8 cellular contexts compared by ENCODE assay signal in genomic region chr1:1200876-1201810, GRCh38. TPM values are rescaled to one million over a fixed set of nuclear protein-coding genes. Genes with fewer than 3 reads are reported as not detected.
A peak's percentile ranks its signal among the peaks of the same experiment; 100 is the strongest.
DNase-seq lines count a peak whose midpoint lies in the region; ATAC-seq and TF ChIP-seq lines count a peak whose summit lies in the region.

No MANE protein-coding gene starts in this region.

- H3K27me3 ChIP-seq in A673 (replicated peaks; ENCODE audit: insufficient read depth, low read depth, low read length, poor library complexity), result no peaks in the 10 kb centered on the region
- H3K27me3 ChIP-seq in SJCRH30, result peaks cover 6% of the 10 kb centered on the region
- no peaks in the 10 kb centered on the region for H3K27me3 ChIP-seq in right cardiac atrium (ENCODE audit: control insufficient read depth, insufficient read depth)

- H3K9me3 ChIP-seq in A673 (ENCODE audit: low read depth, low read length, poor library complexity, severe bottlenecking) (no peaks in the 10 kb centered on the region), SJCRH30 (replicated peaks) (no peaks in the 10 kb centered on the region), right cardiac atrium (ENCODE audit: control insufficient read depth, low read length) (no peaks in the 10 kb centered on the region)

- H3K4me1 ChIP-seq in A673 (ENCODE audit: insufficient read depth, low read length, poor library complexity, severe bottlenecking), result no peaks in the 10 kb centered on the region
- H3K4me1 ChIP-seq in SJCRH30, result peaks cover 30% of the 10 kb centered on the region
- H3K4me1 ChIP-seq in right cardiac atrium (ENCODE audit: control insufficient read depth, insufficient read depth, low read length), result no peaks in the 10 kb centered on the region

- peak overlapping the region; percentile 32 for H3K27ac ChIP-seq in A673 (ENCODE audit: low read depth, low read length, poor library complexity, severe bottlenecking)
- H3K27ac ChIP-seq in SJCRH30, result no peak overlapping the region
- H3K27ac ChIP-seq in right cardiac atrium (ENCODE audit: low read length), result no peak overlapping the region

- no peaks in the 10 kb centered on the region for H3K36me3 ChIP-seq in A673 (ENCODE audit: insufficient read depth, low read length, poor library complexity, severe bottlenecking)
- no peaks in the 10 kb centered on the region for H3K36me3 ChIP-seq in SJCRH30

- peak; percentile 37 for ATAC-seq in GM21825 (IDR thresholded peaks at IDR 0.05; ENCODE audit: unreplicated experiment)
- ATAC-seq in right cardiac atrium, result peak; percentile 30 to 58
- ATAC-seq in GM21390 (IDR thresholded peaks at IDR 0.05; ENCODE audit: unreplicated experiment), result no peak

- POLR2A ChIA-PET in A673 (lab: Charles Lee; ENCODE audit: low non-redundant PET), result no interaction called here

- CTCF ChIA-PET in A673 (lab: Charles Lee), result no interaction called here

- no TSS peak for BruUV-seq in A673 (replicated peaks; lab: Mats Ljungman, UMichigan)

- intact Hi-C loops in A673 (cut with micrococcal nuclease; ENCODE audit: unreplicated experiment), result no loop called here
- intact Hi-C loops in right cardiac atrium (cut with DNase I), result no loop called here

- peak; percentile 57 for DNase-seq in A673 (ENCODE audit: low spot score)
- peak; percentile 56 to 59 for DNase-seq in SJCRH30
- peak; percentile 94 for DNase-seq in activated naive CD4-positive, alpha-beta T cell treated with Interleukin-2 at 50 U/mL for 16 hours
- peak; percentile 61 to 82 (median 80) for DNase-seq in right cardiac atrium
- peak; percentile 94 for DNase-seq in stimulated activated CD4-positive, alpha-beta T cell treated with anti-CD3 and anti-CD28 coated beads, Interleukin-12 subunit alpha, Interleukin-12 subunit beta, amount 100 ng/mL, for 4 hours
- no peak for DNase-seq in NCI-H524 treated with DMSO at 0.1 percent for 48 hours (lab: John Stamatoyannopoulos, UW)

- TF ChIP-seq CTCF in A673 (conservative IDR thresholded peaks at IDR 0.05; ENCODE audit: low read depth, low read length), result no peak

- H3K4me3 ChIP-seq in A673 (ENCODE audit: low read depth, low read length, poor library complexity, severe bottlenecking), result peak overlapping the region; percentile 48
- peak overlapping the region; percentile 59 for H3K4me3 ChIP-seq in SJCRH30
- H3K4me3 ChIP-seq in right cardiac atrium (ENCODE audit: low read length), result peak overlapping the region; percentile 54

- WGBS in right cardiac atrium, result 1% methylated on average over 109 of the region's 109 CpGs

RNA-seq across cellular contexts. Expression of gene TNFRSF18, which starts 5.2 kb away (rescaled TPM):
- total RNA-seq in A673 (2021) (0.77 and 1.1 TPM in 2 replicates), right cardiac atrium (under 1 TPM in 1 of 4 donors, not detected in 3; 0.38 TPM)
- 0.33 and 0.93 TPM in 2 replicates for total RNA-seq in SJCRH30 (2014; rRNA removed; shearing (Covaris generic))
- 0.14 TPM for polyA plus RNA-seq in right cardiac atrium

RNA-seq across cellular contexts. Expression of gene TNFRSF4, which starts 12.8 kb away (rescaled TPM):
- total RNA-seq in A673 (2021) (0.80 and 1.5 TPM in 2 replicates), right cardiac atrium (1 to 10 TPM; 1.0 to 2.0 (median 1.2) TPM)
- total RNA-seq in SJCRH30 (2014; rRNA removed; shearing (Covaris generic)), result 2.8 and 4.7 TPM in 2 replicates
- polyA plus RNA-seq in right cardiac atrium, result 2.3 TPM

RNA-seq across cellular contexts. Expression of gene TTLL10, which starts 27.5 kb away (rescaled TPM):
- total RNA-seq in A673 (2021) (not detected in 2 replicates), right cardiac atrium (not detected)
- total RNA-seq in SJCRH30 (2014; rRNA removed; shearing (Covaris generic)), result 0.42 and 0.73 TPM in 2 replicates
- 0.09 TPM for polyA plus RNA-seq in right cardiac atrium

RNA-seq across cellular contexts. Expression of gene SDF4, which starts 30.7 kb away (rescaled TPM):
- total RNA-seq in A673 (2021) (121 and 133 TPM in 2 replicates), right cardiac atrium (100 to 1,000 TPM; 156 to 215 (median 168) TPM)
- total RNA-seq in SJCRH30 (2014; rRNA removed; shearing (Covaris generic)), result 86.7 and 87.1 TPM in 2 replicates
- 165 TPM for polyA plus RNA-seq in right cardiac atrium

RNA-seq across cellular contexts. Expression of gene B3GALT6, which starts 30.9 kb away (rescaled TPM):
- 41.3 and 41.8 TPM in 2 replicates for total RNA-seq in A673 (2021)
- 32.4 and 33.4 TPM in 2 replicates for total RNA-seq in SJCRH30 (2014; rRNA removed; shearing (Covaris generic))
- total RNA-seq in right cardiac atrium, result 10 to 100 TPM; 10.2 to 13.3 (median 12.0) TPM
- 9.1 TPM for polyA plus RNA-seq in right cardiac atrium
